Comparison of ENCODE assay signal across 25 cellular contexts in the genomic region with DNA sequence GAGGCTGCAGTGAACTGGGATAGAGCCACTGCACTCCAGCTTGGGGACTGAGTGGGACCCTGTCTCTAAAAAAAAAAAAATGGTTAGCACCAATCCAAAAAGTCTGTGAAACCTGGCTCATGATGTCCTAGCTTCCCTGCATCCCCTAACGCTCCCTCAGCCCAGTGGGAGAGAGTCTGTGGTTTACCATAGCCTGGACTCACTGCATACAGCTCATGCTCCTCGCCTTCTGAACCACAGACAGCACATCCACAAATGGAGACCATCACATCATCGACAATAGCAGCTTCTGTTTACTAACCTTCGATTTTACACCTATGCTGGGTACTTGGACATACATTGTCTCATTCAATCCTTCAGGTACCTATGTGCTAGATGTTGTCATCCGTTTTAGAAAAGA. TPM values are rescaled to one million over a fixed set of nuclear protein-coding genes. Genes with fewer than 3 reads are reported as not detected.
A peak's percentile ranks its signal among the peaks of the same experiment; 100 is the strongest.
DNase-seq lines count a peak whose midpoint lies in the region; ATAC-seq and TF ChIP-seq lines count a peak whose summit lies in the region.
"Had no signal": no experiment of that assay in that cellular context is flagged by ENCODE, and none has a peak within 500 bp of the region (broad histone marks: within the 10 kb centered on the region; RNA-seq: fewer than 3 reads in every experiment).

No MANE protein-coding gene starts in this region.

- no peak for ATAC-seq in naive thymus-derived CD8-positive, alpha-beta T cell
- ATAC-seq: activated T-cell treated with anti-CD3 and anti-CD28 coated beads, Interleukin-2, amount 50 U/mL, for 4 hours; gastrocnemius medialis; left lung; natural killer cell; WTC11 had no signal

- no peaks in the 10 kb centered on the region for H3K27me3 Mint-ChIP-seq in CD4-positive, alpha-beta memory T cell
- H3K27me3 Mint-ChIP-seq in naive thymus-derived CD8-positive, alpha-beta T cell, result no peaks in the 10 kb centered on the region
- H3K27me3 Mint-ChIP-seq: CD4-positive, CD25-positive, alpha-beta regulatory T cell had no signal

- H3K27me3 ChIP-seq in CD4-positive, alpha-beta memory T cell (ENCODE audit: insufficient read depth, low read length), result no peaks in the 10 kb centered on the region
- no peaks in the 10 kb centered on the region for H3K27me3 ChIP-seq in breast epithelium
- H3K27me3 ChIP-seq: gastrocnemius medialis, left lung, testis, uterus had no signal

- intact Hi-C loops in CD4-positive, alpha-beta memory T cell (cut with micrococcal nuclease), result no loop called here
- intact Hi-C loops in breast epithelium (cut with DNase I; ENCODE audit: low total_unique reads), result no loop called here

- no peak for DNase-seq in CD4-positive, alpha-beta memory T cell
- DNase-seq in RPMI7951 (ENCODE audit: low read depth), result peak; percentile 20
- peak; percentile 40 for DNase-seq in amniotic epithelial cell (ENCODE audit: low read depth)
- no peak for DNase-seq in naive thymus-derived CD8-positive, alpha-beta T cell
- DNase-seq in NCI-H345 treated with DMSO at 0.1 percent for 48 hours (lab: John Stamatoyannopoulos, UW; ENCODE audit: unreplicated experiment), result no peak
- no peak for DNase-seq in breast epithelium (ENCODE audit: low spot score in 2 of 2)
- no peak for DNase-seq in NCI-H2107 (lab: John Stamatoyannopoulos, UW)
- DNase-seq: activated CD8-positive, alpha-beta memory T cell treated with anti-CD3 and anti-CD28 coated beads for 24 hours; activated T-cell treated with anti-CD3 and anti-CD28 coated beads, Interleukin-2, amount 50 U/mL, for 4 hours; CD4-positive, CD25-positive, alpha-beta regulatory T cell; DMS53; gastrocnemius medialis; hypothalamus; IMR-90; left lung; natural killer cell; NCI-H2081; NCI-H345; stimulated activated CD4-positive, alpha-beta T cell treated with anti-CD3 and anti-CD28 coated beads, Interleukin-4, amount 100 ng/mL, for 1 hour; stimulated activated naive CD4-positive, alpha-beta T cell treated with Interleukin-2 at 50 U/mL for 16 hours; T1000; testis; uterus had no signal

- peaks cover 81% of the 10 kb centered on the region for H3K36me3 ChIP-seq in CD4-positive, alpha-beta memory T cell (ENCODE audit: insufficient read depth, low read length)
- no peaks in the 10 kb centered on the region for H3K36me3 ChIP-seq in breast epithelium
- H3K36me3 ChIP-seq: gastrocnemius medialis, uterus had no signal

- H3K9me3 ChIP-seq in CD4-positive, alpha-beta memory T cell (ENCODE audit: control insufficient read depth in 1 of 2, low read length in 2 of 2), result no peaks in the 10 kb centered on the region
- H3K9me3 ChIP-seq in breast epithelium, result no peaks in the 10 kb centered on the region
- H3K9me3 ChIP-seq: gastrocnemius medialis, left lung, testis, uterus had no signal

- peaks cover 34 to 91% (median 65%) of the 10 kb centered on the region in 4 donors for H3K4me1 Mint-ChIP-seq in CD4-positive, alpha-beta memory T cell
- peaks cover 53 to 93% (median 83%) of the 10 kb centered on the region in 4 donors for H3K4me1 Mint-ChIP-seq in naive thymus-derived CD8-positive, alpha-beta T cell

- TF ChIP-seq POLR2A in breast epithelium (IDR thresholded peaks at IDR 0.05), result no peak

- no peak overlapping the region for H3K4me3 Mint-ChIP-seq in CD4-positive, alpha-beta memory T cell
- H3K4me3 Mint-ChIP-seq in naive thymus-derived CD8-positive, alpha-beta T cell, result no peak overlapping the region
- H3K4me3 Mint-ChIP-seq: activated T-cell treated with anti-CD3 and anti-CD28 coated beads, Interleukin-2, amount 50 U/mL, for 4 hours; CD4-positive, CD25-positive, alpha-beta regulatory T cell; natural killer cell; WTC11 had no signal

- peaks cover 84% of the 10 kb centered on the region for H3K4me1 ChIP-seq in CD4-positive, alpha-beta memory T cell (ENCODE audit: insufficient read depth, low read length)
- H3K4me1 ChIP-seq in breast epithelium, result no peaks in the 10 kb centered on the region
- H3K4me1 ChIP-seq: gastrocnemius medialis, testis, uterus had no signal

- CTCF ChIA-PET in CD4-positive, alpha-beta memory T cell (lab: Charles Lee; ENCODE audit: partially characterized antibody), result interaction anchor here (0.9 to 3.0 kb wide), 6 partner anchors 9 to 69 kb away, joined by 3 to 13 read pairs (median 3); no protein-coding TSS in a partner anchor

- TF ChIP-seq CTCF in breast epithelium (IDR thresholded peaks at IDR 0.05), result no peak

- H3K27ac ChIP-seq in CD4-positive, alpha-beta memory T cell (ENCODE audit: low read depth, low read length), result no peak overlapping the region
- H3K27ac ChIP-seq in breast epithelium, result no peak overlapping the region
- H3K27ac ChIP-seq: gastrocnemius medialis, testis, uterus had no signal

- peaks cover 0 to 2% (median 0%) of the 10 kb centered on the region in 8 donors for H3K9me3 Mint-ChIP-seq in CD4-positive, alpha-beta memory T cell
- H3K9me3 Mint-ChIP-seq in naive thymus-derived CD8-positive, alpha-beta T cell, result peaks cover 0 to 11% (median 0%) of the 10 kb centered on the region in 9 donors
- H3K9me3 Mint-ChIP-seq: activated T-cell treated with anti-CD3 and anti-CD28 coated beads, Interleukin-2, amount 50 U/mL, for 4 hours; CD4-positive, CD25-positive, alpha-beta regulatory T cell; WTC11 had no signal

- peaks cover 78 to 87% of the 10 kb centered on the region in 2 donors for H3K36me3 Mint-ChIP-seq in CD4-positive, alpha-beta memory T cell
- peaks cover 0 to 83% (median 43%) of the 10 kb centered on the region in 3 donors for H3K36me3 Mint-ChIP-seq in naive thymus-derived CD8-positive, alpha-beta T cell
- H3K36me3 Mint-ChIP-seq: WTC11 had no signal

- H3K4me3 ChIP-seq in CD4-positive, alpha-beta memory T cell (ENCODE audit: low read length in 2 of 2), result no peak overlapping the region
- H3K4me3 ChIP-seq in breast epithelium, result no peak overlapping the region
- H3K4me3 ChIP-seq: gastrocnemius medialis, left lung, smooth muscle cell, testis, uterus had no signal

- peak overlapping the region in 6 of 7 donors; percentile 76 to 98 (median 84) for H3K27ac Mint-ChIP-seq in CD4-positive, alpha-beta memory T cell
- H3K27ac Mint-ChIP-seq in naive thymus-derived CD8-positive, alpha-beta T cell, result peak overlapping the region; percentile 55 to 100 (median 88)
- H3K27ac Mint-ChIP-seq: WTC11 had no signal

- POLR2A ChIA-PET in CD4-positive, alpha-beta memory T cell (lab: Charles Lee; ENCODE audit: partially characterized antibody), result interaction anchor here (1.4 to 11.9 kb wide), 7 partner anchors 6 to 101 kb away, joined by 4 to 162 read pairs (median 13); partner anchors contain the start of genes HERPUD1 and NLRC5
- POLR2A ChIA-PET in naive thymus-derived CD8-positive, alpha-beta T cell (lab: Charles Lee), result interaction anchor here (0.7 to 15.3 kb wide), 7 partner anchors 3 to 214 kb away, joined by 3 to 319 read pairs (median 8); partner anchors contain the start of gene NLRC5

RNA-seq across cellular contexts. Expression of gene NLRC5, which starts 43.6 kb away (rescaled TPM):
- total RNA-seq in CD4-positive, alpha-beta memory T cell, result 100 to 1,000 TPM; 416 to 457 TPM
- polyA plus RNA-seq in CD4-positive, alpha-beta memory T cell, result 100 to 1,000 TPM in 1 of 2 donors, 10 to 100 TPM in 1; 41.6 to 151 TPM
- total RNA-seq in RPMI7951 (2014; rRNA removed; shearing (Covaris generic)), result 15.0 and 16.1 TPM in 2 replicates
- total RNA-seq in naive thymus-derived CD8-positive, alpha-beta T cell, result 100 to 1,000 TPM; 474 to 488 TPM
- 100 to 1,000 TPM in 1 of 3 donors, 10 to 100 TPM in 2; 70.4 to 137 (median 80.0) TPM for polyA plus RNA-seq in naive thymus-derived CD8-positive, alpha-beta T cell
- 10 to 100 TPM; 18.4 to 34.4 (median 24.1) TPM for total RNA-seq in breast epithelium

RNA-seq across cellular contexts. Expression of gene CPNE2, which starts 59.5 kb away (rescaled TPM):
- total RNA-seq in CD4-positive, alpha-beta memory T cell, result 1 to 10 TPM; 3.8 to 4.1 TPM
- polyA plus RNA-seq in CD4-positive, alpha-beta memory T cell, result 1 to 10 TPM; 6.7 to 6.8 TPM
- total RNA-seq in RPMI7951 (2014; rRNA removed; shearing (Covaris generic)), result 61.8 and 93.1 TPM in 2 replicates
- total RNA-seq in naive thymus-derived CD8-positive, alpha-beta T cell, result 10 to 100 TPM in 1 of 2 experiments, 1 to 10 TPM in 1; 9.6 to 10.3 TPM
- polyA plus RNA-seq in naive thymus-derived CD8-positive, alpha-beta T cell, result 10 to 100 TPM; 26.8 to 60.4 (median 30.4) TPM
- total RNA-seq in breast epithelium, result 10 to 100 TPM; 13.9 to 56.5 (median 26.5) TPM

Comparison
In these comparisons a context has a peak if more than half of its experiments do, and no peak if none do; other contexts are left out.
1. DNase-seq: peak in RPMI7951 (single experiment) and amniotic epithelial cell (single experiment); none in CD4-positive, alpha-beta memory T cell (0 of 5), naive thymus-derived CD8-positive, alpha-beta T cell (0 of 10), NCI-H345 treated with DMSO at 0.1 percent for 48 hours (single experiment), breast epithelium (0 of 2) and NCI-H2107 (single experiment).
2. RNA of gene NLRC5, which starts 43.6 kb away (total RNA-seq): 474 to 488 TPM in naive thymus-derived CD8-positive, alpha-beta T cell and 416 to 457 TPM in CD4-positive, alpha-beta memory T cell; 18.4 to 34.4 TPM in breast epithelium and 15.0 to 16.1 TPM in RPMI7951; every median in the first group is over 10 times any median in the second.